8 cellular contexts compared by ENCODE assay signal in the genomic region with DNA sequence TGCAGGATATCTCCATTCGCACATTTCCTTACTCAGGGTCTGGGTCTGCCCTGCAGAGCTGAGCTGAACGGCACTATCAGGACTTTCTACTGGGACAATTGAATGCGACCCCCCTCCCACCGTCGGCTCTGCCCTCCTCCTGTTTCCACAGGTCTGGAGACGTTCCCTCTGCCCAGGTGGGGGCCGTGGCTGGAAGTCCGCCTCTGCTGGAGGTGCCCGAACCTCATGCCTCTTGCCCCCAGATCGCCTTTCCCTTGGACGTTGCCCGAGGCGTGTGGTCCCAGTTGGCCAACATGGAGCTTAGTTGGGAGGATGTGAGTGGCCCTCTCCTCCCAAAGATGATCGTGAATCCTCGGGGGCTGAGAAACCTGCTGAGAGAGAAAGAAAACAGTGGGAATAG. TPM values are rescaled to one million over a fixed set of nuclear protein-coding genes. Genes with fewer than 3 reads are reported as not detected.
A peak's percentile ranks its signal among the peaks of the same experiment; 100 is the strongest.
DNase-seq lines count a peak whose midpoint lies in the region; ATAC-seq and TF ChIP-seq lines count a peak whose summit lies in the region.

No MANE protein-coding gene starts in this region.

- no peaks in the 10 kb centered on the region for H3K27me3 ChIP-seq in CD8-positive, alpha-beta T cell (ENCODE audit: insufficient read depth, low read length)
- H3K27me3 ChIP-seq in neural progenitor cell = peaks cover 25% of the 10 kb centered on the region

- H3K4me3 ChIP-seq in CD8-positive, alpha-beta T cell (ENCODE audit: low read depth, low read length) = peak overlapping the region; percentile 33
- H3K4me3 ChIP-seq in neural progenitor cell = no peak overlapping the region

- H3K9me3 ChIP-seq in CD8-positive, alpha-beta T cell (ENCODE audit: low read length) = peaks cover 6% of the 10 kb centered on the region
- no peaks in the 10 kb centered on the region for H3K9me3 ChIP-seq in neural progenitor cell (ENCODE audit: low read depth)

- POLR2A ChIA-PET in CD8-positive, alpha-beta T cell (lab: Charles Lee) = interaction anchor here (0.7 to 1.4 kb wide), 4 partner anchors 15 to 46 kb away, joined by 3 to 9 read pairs (median 4); a partner anchor contains a TSS

- H3K36me3 ChIP-seq in CD8-positive, alpha-beta T cell (ENCODE audit: insufficient read depth, low read length) = no peaks in the 10 kb centered on the region
- no peaks in the 10 kb centered on the region for H3K36me3 ChIP-seq in neural progenitor cell

- H4K20me1 ChIP-seq in neural progenitor cell (ENCODE audit: low read depth) = no peaks in the 10 kb centered on the region

- no peak overlapping the region for H3K27ac ChIP-seq in CD8-positive, alpha-beta T cell (ENCODE audit: low read depth, low read length)
- H3K27ac ChIP-seq in caudate nucleus (ENCODE audit: low read depth, low read length) (peak overlapping the region; percentile 59), neural progenitor cell (no peak overlapping the region)

- H3K4me3 Mint-ChIP-seq in CD8-positive, alpha-beta T cell = peak overlapping the region; percentile 74
- H3K4me3 Mint-ChIP-seq in HFFc6 (peak overlapping the region; percentile 76; the same call in 1 of the 2 replicates), neural progenitor cell (peak overlapping the region; percentile 62)

- peaks cover 7% of the 10 kb centered on the region for H3F3A ChIP-seq in neural progenitor cell (ENCODE audit: low read depth)

- H3K9me3 Mint-ChIP-seq in CD8-positive, alpha-beta T cell = peaks cover 4% of the 10 kb centered on the region
- H3K9me3 Mint-ChIP-seq in HFFc6 = peaks cover 24% of the 10 kb centered on the region
- H3K9me3 Mint-ChIP-seq in neural progenitor cell = peaks cover 15% of the 10 kb centered on the region

- CTCF ChIA-PET in CD8-positive, alpha-beta T cell (lab: Charles Lee) = interaction anchor here (1.1 to 2.6 kb wide), 2 partner anchors 72 to 293 kb away, joined by 3 to 14 read pairs; no protein-coding TSS in a partner anchor

- peaks cover 2% of the 10 kb centered on the region for H3K36me3 Mint-ChIP-seq in CD8-positive, alpha-beta T cell
- H3K36me3 Mint-ChIP-seq in HFFc6 (ENCODE audit: low read depth) = peaks cover 15% of the 10 kb centered on the region
- H3K36me3 Mint-ChIP-seq in neural progenitor cell = peaks cover 6% of the 10 kb centered on the region

- H3K4me2 ChIP-seq in neural progenitor cell = no peak overlapping the region

- no peak overlapping the region for H3K27ac Mint-ChIP-seq in CD8-positive, alpha-beta T cell
- H3K27ac Mint-ChIP-seq in HFFc6 (no peak overlapping the region), neural progenitor cell (no peak overlapping the region)

- no peaks in the 10 kb centered on the region for H3K79me2 ChIP-seq in neural progenitor cell (ENCODE audit: low read depth)

- intact Hi-C loops in CD8-positive, alpha-beta T cell (cut with DNase I, micrococcal nuclease) = loop anchor here (1.0 to 5.0 kb wide), 4 partner anchors 21 to 109 kb away; a partner anchor contains a TSS

- H3K27me3 Mint-ChIP-seq in CD8-positive, alpha-beta T cell (ENCODE audit: low read depth) = peaks cover 10% of the 10 kb centered on the region
- H3K27me3 Mint-ChIP-seq in HFFc6 (ENCODE audit: insufficient read depth) = peaks cover 9% of the 10 kb centered on the region
- peaks cover 17% of the 10 kb centered on the region for H3K27me3 Mint-ChIP-seq in neural progenitor cell (ENCODE audit: insufficient read depth, low read depth)

- ATAC-seq in CD8-positive, alpha-beta T cell = no peak
- no peak for ATAC-seq in HG03460 (IDR thresholded peaks at IDR 0.05; ENCODE audit: unreplicated experiment)

- no peak overlapping the region for H3K9ac ChIP-seq in neural progenitor cell

- H3K4me1 ChIP-seq in CD8-positive, alpha-beta T cell (ENCODE audit: insufficient read depth, low read length) = peaks cover 19% of the 10 kb centered on the region
- peaks cover 4% of the 10 kb centered on the region for H3K4me1 ChIP-seq in neural progenitor cell

- TF ChIP-seq CTCF in CD8-positive, alpha-beta T cell (IDR thresholded peaks at IDR 0.05) = no peak
- TF ChIP-seq CTCF in HFFc6 (IDR thresholded peaks at IDR 0.05) = no peak
- no peak for TF ChIP-seq CTCF in neural progenitor cell (IDR thresholded peaks at IDR 0.05)

- no peak overlapping the region for H2AFZ ChIP-seq in neural progenitor cell (replicated peaks)

- peaks cover 18% of the 10 kb centered on the region for H3K4me1 Mint-ChIP-seq in CD8-positive, alpha-beta T cell (ENCODE audit: low read depth)
- peaks cover 16% of the 10 kb centered on the region for H3K4me1 Mint-ChIP-seq in HFFc6 (ENCODE audit: low read depth)
- H3K4me1 Mint-ChIP-seq in neural progenitor cell = peaks cover 14% of the 10 kb centered on the region

- DNase-seq in CD8-positive, alpha-beta T cell = no peak
- DNase-seq in HFFc6 = no peak
- no peak for DNase-seq in caudate nucleus (lab: John Stamatoyannopoulos, UW)
- DNase-seq in neural progenitor cell (ENCODE audit: low spot score) = no peak
- no peak for DNase-seq in AG20443 (ENCODE audit: low spot score)
- DNase-seq in superior temporal gyrus (ENCODE audit: extremely low spot score) = no peak
- DNase-seq in DMS79 treated with DMSO at 0.1 percent for 48 hours (lab: John Stamatoyannopoulos, UW) = no peak

RNA-seq across cellular contexts. Expression of a gene that starts 21.2 kb away (rescaled TPM):
- 100 to 1,000 TPM; 119 to 130 TPM for total RNA-seq in CD8-positive, alpha-beta T cell
- total RNA-seq in HFFc6 (2021; fragmentation: NEBNext Ultra II Directional; extraction: Animal tissue kit (Norgen Biotek cat#: 25700)) = 100 to 1,000 TPM; 179 to 204 (median 189) TPM
- 163 and 232 TPM in 2 replicates for total RNA-seq in neural progenitor cell (ENCODE audit: low replicate concordance)

RNA-seq across cellular contexts. Expression of a gene that starts 45.1 kb away (rescaled TPM):
- total RNA-seq in CD8-positive, alpha-beta T cell = 10 to 100 TPM; 11.6 to 13.4 TPM
- 10 to 100 TPM; 38.7 to 54.8 (median 46.9) TPM for total RNA-seq in HFFc6 (2021; fragmentation: NEBNext Ultra II Directional; extraction: Animal tissue kit (Norgen Biotek cat#: 25700))
- total RNA-seq in neural progenitor cell (ENCODE audit: low replicate concordance) = 38.6 and 72.3 TPM in 2 replicates

RNA-seq across cellular contexts. Expression of a gene that starts 45.4 kb away (rescaled TPM):
- total RNA-seq in CD8-positive, alpha-beta T cell = 10 to 100 TPM; 46.2 to 46.3 TPM
- total RNA-seq in HFFc6 (2021; fragmentation: NEBNext Ultra II Directional; extraction: Animal tissue kit (Norgen Biotek cat#: 25700)) = 10 to 100 TPM; 22.6 to 25.8 (median 23.6) TPM
- total RNA-seq in neural progenitor cell (ENCODE audit: low replicate concordance) = 19.4 and 59.9 TPM in 2 replicates
